In genomic region chr16:31507617-31507928, GRCh38 we compare ENCODE assay signal across 9 cellular contexts. TPM values are rescaled to one million over a fixed set of nuclear protein-coding genes. Genes with fewer than 3 reads are reported as not detected.
DNase-seq lines count a peak whose midpoint lies in the region; ATAC-seq, FAIRE-seq and TF ChIP-seq lines count a peak whose summit lies in the region.
"Had no signal": no experiment of that assay in that cellular context is flagged by ENCODE, and none has a peak within 500 bp of the region (broad histone marks: within the 10 kb centered on the region; RNA-seq: fewer than 3 reads in every experiment).

No MANE protein-coding gene starts in this region.

- peaks cover 18 to 24% of the 10 kb centered on the region in 2 donors for H3K36me3 Mint-ChIP-seq in activated naive CD4-positive, alpha-beta T cell treated with anti-CD3 and anti-CD28 coated beads, Interleukin-2, amount 50 U/mL, for 72 hours

- peak overlapping the region; percentile 98 for H3K9ac ChIP-seq in HepG2 (ENCODE audit: insufficient read depth, low read depth, low read length)

- H3K4me2 ChIP-seq in HepG2 (ENCODE audit: low read depth, low read length): peak overlapping the region; percentile 89

- peak; percentile 3 for ATAC-seq in HG02759 (IDR thresholded peaks at IDR 0.05; ENCODE audit: unreplicated experiment)
- no peak for ATAC-seq in activated naive CD4-positive, alpha-beta T cell treated with anti-CD3 and anti-CD28 coated beads, Interleukin-2, amount 50 U/mL, for 72 hours
- no peak; the same call in 1 of the 3 replicates for ATAC-seq in HepG2
- ATAC-seq in GM19463 (IDR thresholded peaks at IDR 0.05; ENCODE audit: unreplicated experiment): no peak

- H3K4me1 ChIP-seq in HepG2 (ENCODE audit: insufficient read depth, low read length) (peaks cover 47% of the 10 kb centered on the region), thyroid gland (peaks cover 21 to 53% of the 10 kb centered on the region in 2 donors)

- H3K27me3 ChIP-seq in BJ (ENCODE audit: control insufficient read depth, insufficient read depth, low read length) (no peaks in the 10 kb centered on the region), HepG2 (ENCODE audit: control insufficient read depth in 1 of 2, insufficient read depth in 2 of 2, low read length in 2 of 2) (peaks cover 0 to 6% of the 10 kb centered on the region in 2 experiments; a peak in 1 of 5 replicates), thyroid gland (no peaks in the 10 kb centered on the region)

- no peak for DNase-seq in BJ (ENCODE audit: low read depth)
- DNase-seq in activated naive CD4-positive, alpha-beta T cell treated with anti-CD3 and anti-CD28 coated beads, Interleukin-2, amount 50 U/mL, for 72 hours (ENCODE audit: low spot score in 2 of 2): no peak
- no peak for DNase-seq in HepG2 (ENCODE audit: low spot score)
- no peak for DNase-seq in thyroid gland
- no peak for DNase-seq in superior temporal gyrus (ENCODE audit: extremely low spot score)
- no peak for DNase-seq in AG08395 (ENCODE audit: low spot score)

- POLR2A ChIA-PET in BJ (lab: Charles Lee) (interaction anchor here (1.0 kb wide), 1 partner anchor 21 kb away, joined by 3 read pairs; no protein-coding TSS in a partner anchor), HepG2 (lab: Yijun Ruan, JAX) (interaction anchor here (0.6 to 3.1 kb wide), 17 partner anchors 10 to 434 kb away, joined by 3 to 40 read pairs (median 6); partner anchors contain the start of genes ARMC5, KAT8, SLC5A2 and ZNF267)

- H3K27ac ChIP-seq in HepG2 (ENCODE audit: extremely low read length, insufficient read depth, low read length) (peak overlapping the region; percentile 89), thyroid gland (peak overlapping the region; percentile 88 to 95 (median 89))

- H4K20me1 ChIP-seq in HepG2 (ENCODE audit: insufficient read depth, low read length): no peaks in the 10 kb centered on the region

- no peak overlapping the region for H2AFZ ChIP-seq in HepG2 (ENCODE audit: low read length)

- TF ChIP-seq POLR2A in HepG2 (IDR thresholded peaks at IDR 0.05; ENCODE audit: insufficient read depth in 1 of 2, low read depth in 2 of 2, low read length in 2 of 2) (peak in 1 of 2 experiments; percentile 21; a peak in 1 of 4 replicates), thyroid gland (IDR thresholded peaks at IDR 0.05) (no peak)

- no peak for TF ChIP-seq RAD21 in HepG2 (CRISPR knock-in tag; IDR thresholded peaks at IDR 0.05)

- peak overlapping the region; percentile 91 to 100 for H3K27ac Mint-ChIP-seq in activated naive CD4-positive, alpha-beta T cell treated with anti-CD3 and anti-CD28 coated beads, Interleukin-2, amount 50 U/mL, for 72 hours

- intact Hi-C loops in HepG2 (cut with micrococcal nuclease; ENCODE audit: unreplicated experiment): loop anchor here (5.0 kb wide), 1 partner anchor 365 kb away; the partner anchor contains the start of gene ZNF267
- intact Hi-C loops in thyroid gland (cut with DNase I): no loop called here

- no peak for TF ChIP-seq CTCF in BJ (IDR thresholded peaks at IDR 0.05; ENCODE audit: insufficient read depth, low read depth, low read length)
- no peak for TF ChIP-seq CTCF in HepG2 (CRISPR knock-in tag; IDR thresholded peaks at IDR 0.05)
- no peak for TF ChIP-seq CTCF in thyroid gland (IDR thresholded peaks at IDR 0.05)

- no peak for FAIRE-seq in HepG2 (lab: Jason Lieb, UNC)
- FAIRE-seq: islet of Langerhans had no signal

- H3K36me3 ChIP-seq in BJ (ENCODE audit: control insufficient read depth, insufficient read depth, low read length) (no peaks in the 10 kb centered on the region; the same call in 1 of the 2 replicates), HepG2 (replicated peaks in 1 of 2; ENCODE audit: control insufficient read depth in 1 of 2, insufficient read depth in 2 of 2, low read length in 2 of 2) (peaks cover 0 to 9% of the 10 kb centered on the region in 2 experiments; a peak in 2 of 5 replicates), thyroid gland (no peaks in the 10 kb centered on the region)

- H3K9me3 Mint-ChIP-seq in activated naive CD4-positive, alpha-beta T cell treated with anti-CD3 and anti-CD28 coated beads, Interleukin-2, amount 50 U/mL, for 72 hours: peaks cover 0 to 5% of the 10 kb centered on the region in 2 donors

- peaks cover 18% of the 10 kb centered on the region for H3K79me2 ChIP-seq in HepG2 (ENCODE audit: insufficient read depth, low read length)

- peak overlapping the region; percentile 84 for H3K4me3 ChIP-seq in BJ (ENCODE audit: low read depth, low read length)
- H3K4me3 ChIP-seq in HepG2 (replicated peaks in 1 of 3; ENCODE audit: insufficient read depth in 1 of 3, low read depth in 2 of 3, low read length in 3 of 3): peak overlapping the region; percentile 90 to 98 (median 90)
- H3K4me3 ChIP-seq in thyroid gland (replicated peaks in 1 of 3): peak overlapping the region; percentile 28 to 94 (median 90)

- H3K9me3 ChIP-seq in HepG2 (ENCODE audit: low read length) (no peaks in the 10 kb centered on the region), thyroid gland (no peaks in the 10 kb centered on the region)

- CTCF ChIA-PET in BJ (lab: Yijun Ruan, JAX): interaction anchor here (1.0 to 1.1 kb wide), 3 partner anchors 35 to 202 kb away, joined by 3 to 4 read pairs (median 3); no protein-coding TSS in a partner anchor
- CTCF ChIA-PET in HepG2 (lab: Yijun Ruan, JAX; ENCODE audit: low intra/inter-chr PET ratio, low total read pairs): no interaction called here

- TF ChIP-seq EP300 in HepG2 (IDR thresholded peaks at IDR 0.05; ENCODE audit: low read depth in 2 of 2, low read length in 2 of 2): no peak
- no peak for TF ChIP-seq EP300 in HepG2 (CRISPR knock-in tag; IDR thresholded peaks at IDR 0.05; ENCODE audit: borderline replicate concordance)

- in situ Hi-C loops in HepG2 (cut with HindIII; ENCODE audit: extremely low pct_ligation_motif_present, low pct_unique_long_range_greater_than_20kb): no loop called here

- 3% methylated on average over 12 of the region's 12 CpGs for WGBS in HepG2 (ENCODE audit: low lambda C conversion rate)
- 1% methylated on average over 12 of the region's 12 CpGs for WGBS in thyroid gland, 2 donors

- BruUV-seq in HepG2 (replicated peaks; lab: Mats Ljungman, UMichigan): no TSS peak

RNA-seq across cellular contexts. Expression of gene RUSF1, which starts 0.6 kb away (rescaled TPM):
- 35.2 and 56.4 TPM in 2 replicates for polyA plus RNA-seq in BJ (2011; rRNA removed)
- 32.3 and 47.6 TPM in 2 replicates for polyA minus RNA-seq in BJ (2011; rRNA and poly(A)+ RNA removed)
- 10 to 100 TPM; 22.8 to 35.6 TPM for total RNA-seq in activated naive CD4-positive, alpha-beta T cell treated with anti-CD3 and anti-CD28 coated beads, Interleukin-2, amount 50 U/mL, for 72 hours
- total RNA-seq in HepG2 (2016; rRNA removed; fragmentation: Illumina TruSeq; extraction: Trizol): 18.3 and 40.8 TPM in 2 replicates
- 8.5 and 8.7 TPM in 2 replicates for total RNA-seq in HepG2 (2016; cell fraction: cytosol; rRNA removed; fragmentation: Illumina TruSeq; extraction: Trizol; ENCODE audit: low read depth)
- total RNA-seq in HepG2 (2016; cell fraction: insoluble cytoplasmic fraction; rRNA removed; fragmentation: Illumina TruSeq; extraction: Trizol): 16.7 and 41.4 TPM in 2 replicates
- total RNA-seq in HepG2 (2016; cell fraction: membrane; rRNA removed; fragmentation: Illumina TruSeq; extraction: Trizol): 10.5 and 11.4 TPM in 2 replicates
- 48.9 and 60.3 TPM in 2 replicates for total RNA-seq in HepG2 (2016; cell fraction: nucleus; rRNA removed; fragmentation: Illumina TruSeq; extraction: Trizol)
- polyA plus RNA-seq in HepG2 (2011; rRNA removed): 50.2 and 69.9 TPM in 2 replicates
- polyA plus RNA-seq in HepG2 (2011; cell fraction: cytosol; rRNA removed): 28.1 and 38.9 TPM in 2 replicates
- polyA plus RNA-seq in HepG2 (2011; cell fraction: nucleus; rRNA removed): 352 and 416 TPM in 2 replicates
- 53.4 and 53.6 TPM in 2 replicates for polyA plus RNA-seq in HepG2 (2012)
- 5.4 TPM in 2 replicates for polyA plus RNA-seq in HepG2 (2016; cell fraction: cytosol; fragmentation: Illumina TruSeq; extraction: Trizol; ENCODE audit: low read depth)
- polyA plus RNA-seq in HepG2 (2016; cell fraction: insoluble cytoplasmic fraction; fragmentation: Illumina TruSeq; extraction: Trizol; ENCODE audit: low read depth): 15.6 and 18.6 TPM in 2 replicates
- 8.3 and 8.9 TPM in 2 replicates for polyA plus RNA-seq in HepG2 (2016; cell fraction: membrane; fragmentation: Illumina TruSeq; extraction: Trizol; ENCODE audit: low read depth)
- polyA plus RNA-seq in HepG2 (2016; cell fraction: nucleus; fragmentation: Illumina TruSeq; extraction: Trizol; ENCODE audit: insufficient read depth, low read depth): 132 and 141 TPM in 2 replicates
- 53.9 and 91.0 TPM in 2 replicates for polyA minus RNA-seq in HepG2 (2011; rRNA and poly(A)+ RNA removed; ENCODE audit: low replicate concordance)
- polyA minus RNA-seq in HepG2 (2011; cell fraction: cytosol; rRNA and poly(A)+ RNA removed): 21.0 and 32.2 TPM in 2 replicates
- 61.2 and 62.3 TPM in 2 replicates for polyA minus RNA-seq in HepG2 (2011; cell fraction: nucleus; rRNA and poly(A)+ RNA removed)
- total RNA-seq in thyroid gland: 100 to 1,000 TPM in 3 of 4 donors, 10 to 100 TPM in 1; 77.8 to 136 (median 129) TPM

RNA-seq across cellular contexts. Expression of gene AHSP, which starts 20.1 kb away (rescaled TPM):
- polyA plus RNA-seq in BJ (2011; rRNA removed): not detected in 2 replicates
- polyA minus RNA-seq in BJ (2011; rRNA and poly(A)+ RNA removed): not detected in 2 replicates
- not detected for total RNA-seq in activated naive CD4-positive, alpha-beta T cell treated with anti-CD3 and anti-CD28 coated beads, Interleukin-2, amount 50 U/mL, for 72 hours
- not detected in 2 replicates for total RNA-seq in HepG2 (2016; rRNA removed; fragmentation: Illumina TruSeq; extraction: Trizol)
- total RNA-seq in HepG2 (2016; cell fraction: cytosol; rRNA removed; fragmentation: Illumina TruSeq; extraction: Trizol; ENCODE audit: low read depth): not detected in 2 replicates
- total RNA-seq in HepG2 (2016; cell fraction: insoluble cytoplasmic fraction; rRNA removed; fragmentation: Illumina TruSeq; extraction: Trizol): not detected in 2 replicates
- total RNA-seq in HepG2 (2016; cell fraction: membrane; rRNA removed; fragmentation: Illumina TruSeq; extraction: Trizol): not detected in 2 replicates
- total RNA-seq in HepG2 (2016; cell fraction: nucleus; rRNA removed; fragmentation: Illumina TruSeq; extraction: Trizol): not detected in 2 replicates
- polyA plus RNA-seq in HepG2 (2011; rRNA removed): not detected in 2 replicates
- polyA plus RNA-seq in HepG2 (2011; cell fraction: cytosol; rRNA removed): not detected in 2 replicates
- polyA plus RNA-seq in HepG2 (2011; cell fraction: nucleus; rRNA removed): not detected in 2 replicates
- polyA plus RNA-seq in HepG2 (2012): not detected in 2 replicates
- polyA plus RNA-seq in HepG2 (2016; cell fraction: cytosol; fragmentation: Illumina TruSeq; extraction: Trizol; ENCODE audit: low read depth): not detected in 2 replicates
- not detected in 2 replicates for polyA plus RNA-seq in HepG2 (2016; cell fraction: insoluble cytoplasmic fraction; fragmentation: Illumina TruSeq; extraction: Trizol; ENCODE audit: low read depth)
- polyA plus RNA-seq in HepG2 (2016; cell fraction: membrane; fragmentation: Illumina TruSeq; extraction: Trizol; ENCODE audit: low read depth): not detected in 2 replicates
- polyA plus RNA-seq in HepG2 (2016; cell fraction: nucleus; fragmentation: Illumina TruSeq; extraction: Trizol; ENCODE audit: insufficient read depth, low read depth): not detected in 2 replicates
- polyA minus RNA-seq in HepG2 (2011; rRNA and poly(A)+ RNA removed; ENCODE audit: low replicate concordance): not detected in 2 replicates
- not detected in 2 replicates for polyA minus RNA-seq in HepG2 (2011; cell fraction: cytosol; rRNA and poly(A)+ RNA removed)
- polyA minus RNA-seq in HepG2 (2011; cell fraction: nucleus; rRNA and poly(A)+ RNA removed): not detected in 2 replicates
- total RNA-seq in thyroid gland: not detected

RNA-seq across cellular contexts. Expression of gene SLC5A2, which starts 24.6 kb away (rescaled TPM):
- polyA plus RNA-seq in BJ (2011; rRNA removed): not detected in 2 replicates
- not detected in 2 replicates for polyA minus RNA-seq in BJ (2011; rRNA and poly(A)+ RNA removed)
- under 1 TPM; 0.31 to 0.91 TPM for total RNA-seq in activated naive CD4-positive, alpha-beta T cell treated with anti-CD3 and anti-CD28 coated beads, Interleukin-2, amount 50 U/mL, for 72 hours
- 0.44 and 0.97 TPM in 2 replicates for total RNA-seq in HepG2 (2016; rRNA removed; fragmentation: Illumina TruSeq; extraction: Trizol)
- total RNA-seq in HepG2 (2016; cell fraction: cytosol; rRNA removed; fragmentation: Illumina TruSeq; extraction: Trizol; ENCODE audit: low read depth): 0.30 and 0.44 TPM in 2 replicates
- total RNA-seq in HepG2 (2016; cell fraction: insoluble cytoplasmic fraction; rRNA removed; fragmentation: Illumina TruSeq; extraction: Trizol): 0.97 TPM in 1 of 2 replicates, not detected in the other
- total RNA-seq in HepG2 (2016; cell fraction: membrane; rRNA removed; fragmentation: Illumina TruSeq; extraction: Trizol): 0.53 and 0.72 TPM in 2 replicates
- total RNA-seq in HepG2 (2016; cell fraction: nucleus; rRNA removed; fragmentation: Illumina TruSeq; extraction: Trizol): 0.81 and 2.1 TPM in 2 replicates
- polyA plus RNA-seq in HepG2 (2011; rRNA removed): 0.24 and 0.64 TPM in 2 replicates
- 0.10 and 0.27 TPM in 2 replicates for polyA plus RNA-seq in HepG2 (2011; cell fraction: cytosol; rRNA removed)
- 3.9 and 6.8 TPM in 2 replicates for polyA plus RNA-seq in HepG2 (2011; cell fraction: nucleus; rRNA removed)
- polyA plus RNA-seq in HepG2 (2012): 2.0 and 11.8 TPM in 2 replicates
- polyA plus RNA-seq in HepG2 (2016; cell fraction: cytosol; fragmentation: Illumina TruSeq; extraction: Trizol; ENCODE audit: low read depth): 0.08 and 0.14 TPM in 2 replicates
- 0.51 TPM in 1 of 2 replicates, not detected in the other for polyA plus RNA-seq in HepG2 (2016; cell fraction: insoluble cytoplasmic fraction; fragmentation: Illumina TruSeq; extraction: Trizol; ENCODE audit: low read depth)
- polyA plus RNA-seq in HepG2 (2016; cell fraction: membrane; fragmentation: Illumina TruSeq; extraction: Trizol; ENCODE audit: low read depth): 0.20 and 0.42 TPM in 2 replicates
- 3.2 TPM in 2 replicates for polyA plus RNA-seq in HepG2 (2016; cell fraction: nucleus; fragmentation: Illumina TruSeq; extraction: Trizol; ENCODE audit: insufficient read depth, low read depth)
- polyA minus RNA-seq in HepG2 (2011; rRNA and poly(A)+ RNA removed; ENCODE audit: low replicate concordance): 0.09 and 1.2 TPM in 2 replicates
- not detected in 2 replicates for polyA minus RNA-seq in HepG2 (2011; cell fraction: cytosol; rRNA and poly(A)+ RNA removed)
- polyA minus RNA-seq in HepG2 (2011; cell fraction: nucleus; rRNA and poly(A)+ RNA removed): 0.77 and 0.87 TPM in 2 replicates
- under 1 TPM in 1 of 4 donors, not detected in 3; 0.33 TPM for total RNA-seq in thyroid gland

RNA-seq across cellular contexts. Expression of gene TGFB1I1, which starts 35.6 kb away (rescaled TPM):
- 56.4 and 92.3 TPM in 2 replicates for polyA plus RNA-seq in BJ (2011; rRNA removed)
- polyA minus RNA-seq in BJ (2011; rRNA and poly(A)+ RNA removed): 69.3 and 95.0 TPM in 2 replicates
- 1 to 10 TPM in 1 of 2 donors, under 1 TPM in 1; 0.73 to 4.0 TPM for total RNA-seq in activated naive CD4-positive, alpha-beta T cell treated with anti-CD3 and anti-CD28 coated beads, Interleukin-2, amount 50 U/mL, for 72 hours
- 0.52 and 0.80 TPM in 2 replicates for total RNA-seq in HepG2 (2016; rRNA removed; fragmentation: Illumina TruSeq; extraction: Trizol)
- total RNA-seq in HepG2 (2016; cell fraction: cytosol; rRNA removed; fragmentation: Illumina TruSeq; extraction: Trizol; ENCODE audit: low read depth): 0.53 and 0.61 TPM in 2 replicates
- 0.31 and 0.87 TPM in 2 replicates for total RNA-seq in HepG2 (2016; cell fraction: insoluble cytoplasmic fraction; rRNA removed; fragmentation: Illumina TruSeq; extraction: Trizol)
- 0.72 and 0.80 TPM in 2 replicates for total RNA-seq in HepG2 (2016; cell fraction: membrane; rRNA removed; fragmentation: Illumina TruSeq; extraction: Trizol)
- total RNA-seq in HepG2 (2016; cell fraction: nucleus; rRNA removed; fragmentation: Illumina TruSeq; extraction: Trizol): 0.84 and 0.97 TPM in 2 replicates
- 2.9 TPM in 2 replicates for polyA plus RNA-seq in HepG2 (2011; rRNA removed)
- 2.2 and 2.6 TPM in 2 replicates for polyA plus RNA-seq in HepG2 (2011; cell fraction: cytosol; rRNA removed)
- polyA plus RNA-seq in HepG2 (2011; cell fraction: nucleus; rRNA removed): 6.8 and 7.8 TPM in 2 replicates
- polyA plus RNA-seq in HepG2 (2012): 0.55 and 1.2 TPM in 2 replicates
- 1.5 and 2.0 TPM in 2 replicates for polyA plus RNA-seq in HepG2 (2016; cell fraction: cytosol; fragmentation: Illumina TruSeq; extraction: Trizol; ENCODE audit: low read depth)
- 1.0 and 1.6 TPM in 2 replicates for polyA plus RNA-seq in HepG2 (2016; cell fraction: insoluble cytoplasmic fraction; fragmentation: Illumina TruSeq; extraction: Trizol; ENCODE audit: low read depth)
- polyA plus RNA-seq in HepG2 (2016; cell fraction: membrane; fragmentation: Illumina TruSeq; extraction: Trizol; ENCODE audit: low read depth): 1.6 and 2.4 TPM in 2 replicates
- 1.2 and 2.2 TPM in 2 replicates for polyA plus RNA-seq in HepG2 (2016; cell fraction: nucleus; fragmentation: Illumina TruSeq; extraction: Trizol; ENCODE audit: insufficient read depth, low read depth)
- 1.8 and 12.1 TPM in 2 replicates for polyA minus RNA-seq in HepG2 (2011; rRNA and poly(A)+ RNA removed; ENCODE audit: low replicate concordance)
- polyA minus RNA-seq in HepG2 (2011; cell fraction: cytosol; rRNA and poly(A)+ RNA removed): 1.4 and 3.0 TPM in 2 replicates
- polyA minus RNA-seq in HepG2 (2011; cell fraction: nucleus; rRNA and poly(A)+ RNA removed): 1.2 and 3.4 TPM in 2 replicates
- total RNA-seq in thyroid gland: 10 to 100 TPM; 11.0 to 23.5 (median 20.0) TPM

RNA-seq across cellular contexts. Expression of gene ARMC5, which starts 48.3 kb away (rescaled TPM):
- 3.0 and 6.4 TPM in 2 replicates for polyA plus RNA-seq in BJ (2011; rRNA removed)
- 3.4 and 7.9 TPM in 2 replicates for polyA minus RNA-seq in BJ (2011; rRNA and poly(A)+ RNA removed)
- total RNA-seq in activated naive CD4-positive, alpha-beta T cell treated with anti-CD3 and anti-CD28 coated beads, Interleukin-2, amount 50 U/mL, for 72 hours: 1 to 10 TPM; 8.6 to 9.2 TPM
- 13.0 and 22.3 TPM in 2 replicates for total RNA-seq in HepG2 (2016; rRNA removed; fragmentation: Illumina TruSeq; extraction: Trizol)
- total RNA-seq in HepG2 (2016; cell fraction: cytosol; rRNA removed; fragmentation: Illumina TruSeq; extraction: Trizol; ENCODE audit: low read depth): 2.5 and 3.1 TPM in 2 replicates
- total RNA-seq in HepG2 (2016; cell fraction: insoluble cytoplasmic fraction; rRNA removed; fragmentation: Illumina TruSeq; extraction: Trizol): 10.7 and 21.4 TPM in 2 replicates
- 5.2 and 6.5 TPM in 2 replicates for total RNA-seq in HepG2 (2016; cell fraction: membrane; rRNA removed; fragmentation: Illumina TruSeq; extraction: Trizol)
- 20.2 and 21.0 TPM in 2 replicates for total RNA-seq in HepG2 (2016; cell fraction: nucleus; rRNA removed; fragmentation: Illumina TruSeq; extraction: Trizol)
- polyA plus RNA-seq in HepG2 (2011; rRNA removed): 10.8 and 11.9 TPM in 2 replicates
- 6.1 and 8.8 TPM in 2 replicates for polyA plus RNA-seq in HepG2 (2011; cell fraction: cytosol; rRNA removed)
- 83.4 and 108 TPM in 2 replicates for polyA plus RNA-seq in HepG2 (2011; cell fraction: nucleus; rRNA removed)
- 6.3 and 9.1 TPM in 2 replicates for polyA plus RNA-seq in HepG2 (2012)
- polyA plus RNA-seq in HepG2 (2016; cell fraction: cytosol; fragmentation: Illumina TruSeq; extraction: Trizol; ENCODE audit: low read depth): 1.9 and 2.5 TPM in 2 replicates
- 13.4 and 15.6 TPM in 2 replicates for polyA plus RNA-seq in HepG2 (2016; cell fraction: insoluble cytoplasmic fraction; fragmentation: Illumina TruSeq; extraction: Trizol; ENCODE audit: low read depth)
- polyA plus RNA-seq in HepG2 (2016; cell fraction: membrane; fragmentation: Illumina TruSeq; extraction: Trizol; ENCODE audit: low read depth): 3.6 and 4.2 TPM in 2 replicates
- polyA plus RNA-seq in HepG2 (2016; cell fraction: nucleus; fragmentation: Illumina TruSeq; extraction: Trizol; ENCODE audit: insufficient read depth, low read depth): 51.3 and 57.5 TPM in 2 replicates
- polyA minus RNA-seq in HepG2 (2011; rRNA and poly(A)+ RNA removed; ENCODE audit: low replicate concordance): 7.1 and 29.7 TPM in 2 replicates
- polyA minus RNA-seq in HepG2 (2011; cell fraction: cytosol; rRNA and poly(A)+ RNA removed): 6.3 and 6.8 TPM in 2 replicates
- polyA minus RNA-seq in HepG2 (2011; cell fraction: nucleus; rRNA and poly(A)+ RNA removed): 19.5 and 24.3 TPM in 2 replicates
- total RNA-seq in thyroid gland: 10 to 100 TPM; 13.2 to 18.0 (median 15.3) TPM
